ENCODE assay signal across 17 cellular contexts in genomic region chr17:39064374-39064773, GRCh38.
A peak's percentile ranks its signal among the peaks of the same experiment; 100 is the strongest.
DNase-seq lines count a peak whose midpoint lies in the region; ATAC-seq, FAIRE-seq and TF ChIP-seq lines count a peak whose summit lies in the region.
"Had no signal": no experiment of that assay in that cellular context is flagged by ENCODE, and none has a peak within 500 bp of the region (broad histone marks: within the 10 kb centered on the region; RNA-seq: fewer than 3 reads in every experiment).

No MANE protein-coding gene starts in this region.

- FAIRE-seq in H54 (lab: Jason Lieb, UNC) (no peak), astrocyte (lab: Jason Lieb, UNC) (peak; percentile 75)
- FAIRE-seq: K562 had no signal

- peaks cover 21% of the 10 kb centered on the region for H3K4me1 Mint-ChIP-seq in astrocyte (ENCODE audit: low read depth, unreplicated experiment)
- peaks cover 15% of the 10 kb centered on the region for H3K4me1 Mint-ChIP-seq in CD8-positive, alpha-beta T cell (ENCODE audit: low read depth)

- H2AFZ ChIP-seq in astrocyte (ENCODE audit: low read depth, low read length): no peak overlapping the region

- H3K27ac Mint-ChIP-seq in astrocyte (ENCODE audit: unreplicated experiment): peak overlapping the region; percentile 70
- H3K27ac Mint-ChIP-seq in CD8-positive, alpha-beta T cell: no peak overlapping the region
- H3K27ac Mint-ChIP-seq: natural killer cell; stimulated activated memory B cell treated with anti-CD40 and anti-IgM and Interleukin-4, amounts not matched to agents 10 μg/mL and 1 μg/mL and 100 μg/mL, for 72 hours; type B pancreatic cell had no signal

- H3K4me3 ChIP-seq in astrocyte (ENCODE audit: insufficient read depth, low read depth, low read length) (no peak overlapping the region), foreskin fibroblast (ENCODE audit: low read depth in 1 of 2, low read length in 2 of 2) (no peak overlapping the region), upper lobe of right lung (no peak overlapping the region)
- no peak overlapping the region for H3K4me3 ChIP-seq in CD8-positive, alpha-beta T cell (ENCODE audit: low read depth, low read length)
- H3K4me3 ChIP-seq: K562 had no signal

- no peaks in the 10 kb centered on the region for H3K36me3 Mint-ChIP-seq in astrocyte (ENCODE audit: low read depth, unreplicated experiment)
- peaks cover 3% of the 10 kb centered on the region for H3K36me3 Mint-ChIP-seq in CD8-positive, alpha-beta T cell
- H3K36me3 Mint-ChIP-seq: natural killer cell; stimulated activated memory B cell treated with anti-CD40 and anti-IgM and Interleukin-4, amounts not matched to agents 10 μg/mL and 1 μg/mL and 100 μg/mL, for 72 hours; type B pancreatic cell had no signal

- no peaks in the 10 kb centered on the region for H4K20me1 ChIP-seq in astrocyte (ENCODE audit: insufficient read depth, low read length)

- H3K27ac ChIP-seq in astrocyte (ENCODE audit: low read depth, low read length) (peak overlapping the region; percentile 1), upper lobe of right lung (no peak overlapping the region)
- H3K27ac ChIP-seq in CD8-positive, alpha-beta T cell (ENCODE audit: low read depth, low read length): no peak overlapping the region

- no peaks in the 10 kb centered on the region for H3K9me3 ChIP-seq in astrocyte (ENCODE audit: insufficient read depth, low read depth, low read length)
- H3K9me3 ChIP-seq in upper lobe of right lung: no peaks in the 10 kb centered on the region
- no peaks in the 10 kb centered on the region for H3K9me3 ChIP-seq in CD8-positive, alpha-beta T cell (ENCODE audit: low read length)

- TF ChIP-seq CTCF in astrocyte (IDR thresholded peaks at IDR 0.05; ENCODE audit: insufficient read depth, low read depth, low read length) (no peak), foreskin fibroblast (IDR thresholded peaks at IDR 0.05; ENCODE audit: low read depth, low read length) (no peak), upper lobe of right lung (IDR thresholded peaks at IDR 0.05) (no peak)
- TF ChIP-seq CTCF in CD8-positive, alpha-beta T cell (IDR thresholded peaks at IDR 0.05): no peak

- no peak overlapping the region for H3K9ac ChIP-seq in astrocyte (ENCODE audit: low read length)

- peaks cover 6% of the 10 kb centered on the region for H3K27me3 ChIP-seq in astrocyte (ENCODE audit: insufficient read depth, low read length)
- H3K27me3 ChIP-seq in upper lobe of right lung: no peaks in the 10 kb centered on the region
- H3K27me3 ChIP-seq in CD8-positive, alpha-beta T cell (ENCODE audit: insufficient read depth, low read length): no peaks in the 10 kb centered on the region

- peaks cover 11% of the 10 kb centered on the region for H3K27me3 Mint-ChIP-seq in astrocyte (ENCODE audit: low read depth, unreplicated experiment)
- H3K27me3 Mint-ChIP-seq in CD8-positive, alpha-beta T cell (ENCODE audit: low read depth): no peaks in the 10 kb centered on the region
- H3K27me3 Mint-ChIP-seq: central memory CD8-positive, alpha-beta T cell had no signal

- intact Hi-C loops in upper lobe of right lung (cut with DNase I): no loop called here
- intact Hi-C loops in CD8-positive, alpha-beta T cell (cut with DNase I, micrococcal nuclease): no loop called here

- H3K4me2 ChIP-seq in astrocyte (ENCODE audit: low read length): peak overlapping the region; percentile 52

- CTCF ChIA-PET in CD8-positive, alpha-beta T cell (lab: Charles Lee): interaction anchor here (0.7 to 5.7 kb wide), 5 partner anchors 9 to 110 kb away, joined by 3 to 31 read pairs (median 12); partner anchors contain the start of gene PLXDC1

- no peaks in the 10 kb centered on the region for H3K36me3 ChIP-seq in astrocyte (ENCODE audit: insufficient read depth, low read length)
- H3K36me3 ChIP-seq in upper lobe of right lung: no peaks in the 10 kb centered on the region
- no peaks in the 10 kb centered on the region for H3K36me3 ChIP-seq in CD8-positive, alpha-beta T cell (ENCODE audit: insufficient read depth, low read length)

- H3K4me1 ChIP-seq in astrocyte (ENCODE audit: insufficient read depth, low read length) (peaks cover 24% of the 10 kb centered on the region), upper lobe of right lung (no peaks in the 10 kb centered on the region)
- H3K4me1 ChIP-seq in CD8-positive, alpha-beta T cell (ENCODE audit: insufficient read depth, low read length): no peaks in the 10 kb centered on the region

- H3K79me2 ChIP-seq in astrocyte (ENCODE audit: insufficient read depth, low read length): no peaks in the 10 kb centered on the region

- DNase-seq in H54 (ENCODE audit: insufficient read length, low spot score) (peak; percentile 61), astrocyte (ENCODE audit: low read depth) (peak; percentile 91), foreskin fibroblast (peak; percentile 68 to 88), upper lobe of right lung (peak; percentile 2), dermis blood vessel endothelial cell (no peak)
- DNase-seq in CD8-positive, alpha-beta T cell: no peak
- DNase-seq in effector CD8-positive, alpha-beta T cell (lab: John Stamatoyannopoulos, UW): no peak
- DNase-seq: activated CD4-positive, CD25-positive, alpha-beta regulatory T cell; activated naive CD4-positive, alpha-beta T cell treated with anti-CD3 and anti-CD28 coated beads, Interleukin-2, amount 50 U/mL, for 16 hours; GDM1; natural killer cell; NCI-H1436 treated with DMSO at 0.1 percent for 48 hours had no signal

- H3K4me3 Mint-ChIP-seq in astrocyte (ENCODE audit: unreplicated experiment): no peak overlapping the region
- H3K4me3 Mint-ChIP-seq in CD8-positive, alpha-beta T cell: no peak overlapping the region
- H3K4me3 Mint-ChIP-seq: central memory CD8-positive, alpha-beta T cell; natural killer cell; stimulated activated memory B cell treated with anti-CD40 and anti-IgM and Interleukin-4, amounts not matched to agents 10 μg/mL and 1 μg/mL and 100 μg/mL, for 72 hours; type B pancreatic cell had no signal

- H3K9me3 Mint-ChIP-seq in astrocyte (ENCODE audit: unreplicated experiment): peaks cover 1% of the 10 kb centered on the region
- H3K9me3 Mint-ChIP-seq in CD8-positive, alpha-beta T cell: no peaks in the 10 kb centered on the region
- H3K9me3 Mint-ChIP-seq: central memory CD8-positive, alpha-beta T cell; natural killer cell; stimulated activated memory B cell treated with anti-CD40 and anti-IgM and Interleukin-4, amounts not matched to agents 10 μg/mL and 1 μg/mL and 100 μg/mL, for 72 hours; type B pancreatic cell had no signal

- no peak for ATAC-seq in upper lobe of right lung
- no peak for ATAC-seq in CD8-positive, alpha-beta T cell
- ATAC-seq in GM21367 (IDR thresholded peaks at IDR 0.05; ENCODE audit: unreplicated experiment): no peak
- ATAC-seq: K562; natural killer cell; stimulated activated memory B cell treated with anti-CD40 and anti-IgM and Interleukin-4, amounts not matched to agents 10 μg/mL and 1 μg/mL and 100 μg/mL, for 72 hours had no signal

- TF ChIP-seq POLR2A in H54 (IDR thresholded peaks at IDR 0.05; ENCODE audit: low read depth, low read length): no peak

- POLR2A ChIA-PET in CD8-positive, alpha-beta T cell (lab: Charles Lee): interaction anchor here (1.0 to 1.5 kb wide), 3 partner anchors 89 to 194 kb away, joined by 3 to 6 read pairs (median 3); partner anchors contain the start of gene LASP1

Comparison
In these comparisons a context has a peak if more than half of its experiments do, and no peak if none do; other contexts are left out.
1. DNase-seq: peak in H54 (single experiment), astrocyte (single experiment), foreskin fibroblast (2 of 2) and upper lobe of right lung (single experiment); none in CD8-positive, alpha-beta T cell (0 of 7), effector CD8-positive, alpha-beta T cell (single experiment) and dermis blood vessel endothelial cell (single experiment).